Comparison of ENCODE assay signal across 18 cellular contexts in the genomic region with DNA sequence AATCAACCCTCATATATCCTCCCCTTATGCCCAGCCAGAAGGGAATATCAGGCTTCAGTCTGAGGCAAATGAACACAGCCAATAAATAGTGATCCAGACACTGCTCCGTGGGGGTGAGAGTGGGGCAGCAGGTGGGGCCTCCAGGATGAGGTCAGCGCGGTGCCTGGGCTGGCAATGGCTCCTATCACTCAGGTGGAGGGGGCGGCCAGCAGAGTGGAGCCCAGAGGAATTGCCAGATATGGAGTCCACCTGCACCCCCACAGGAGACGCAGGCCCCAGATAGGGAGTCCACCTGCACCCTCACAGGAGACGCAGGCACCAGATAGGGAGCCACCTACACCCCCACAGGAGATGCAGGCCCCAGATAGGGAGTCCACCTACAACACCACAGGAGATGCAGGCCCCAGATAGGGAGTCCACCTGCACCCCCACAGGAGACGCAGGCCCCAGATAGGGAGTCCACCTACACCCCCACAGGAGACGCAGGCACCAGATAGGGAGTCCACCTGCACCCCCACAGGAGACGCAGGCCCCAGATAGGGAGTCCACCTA.
DNase-seq lines count a peak whose midpoint lies in the region; ATAC-seq and TF ChIP-seq lines count a peak whose summit lies in the region.
"Had no signal": no experiment of that assay in that cellular context is flagged by ENCODE, and none has a peak within 500 bp of the region (broad histone marks: within the 10 kb centered on the region; RNA-seq: fewer than 3 reads in every experiment).

No MANE protein-coding gene starts in this region.

- H3K27me3 ChIP-seq in heart right ventricle (peaks cover 0 to 66% (median 31%) of the 10 kb centered on the region in 7 donors), osteoblast (ENCODE audit: insufficient read depth, low read length) (no peaks in the 10 kb centered on the region), upper lobe of right lung (peaks cover 14% of the 10 kb centered on the region)

- DNase-seq in cardiac septum (ENCODE audit: low spot score) (peak; percentile 44), heart right ventricle (no peak), ecto neural progenitor cell (ENCODE audit: low spot score) (peak; percentile 20), osteoblast (ENCODE audit: insufficient read length, low spot score, missing footprints) (peak; percentile 4), upper lobe of right lung (peak; percentile 46), NCI-H128 (lab: John Stamatoyannopoulos, UW; ENCODE audit: unreplicated experiment) (no peak)
- DNase-seq: DMS 273 treated with DMSO at 0.1 percent for 48 hours, GF-D8, HCEC 1CT, KBM-7, NCI-H1436, NCI-H2029, NCI-H2171 treated with DMSO at 0.1 percent for 48 hours, NCI-H446 treated with DMSO at 0.1 percent for 48 hours, OCI-M1, RPMI8226 had no signal

- H4K20me1 ChIP-seq in osteoblast (ENCODE audit: insufficient read depth, low read length), result no peaks in the 10 kb centered on the region

- intact Hi-C loops in cardiac septum (cut with DNase I) (no loop called here), heart right ventricle (cut with DNase I) (loop anchor here in 1 of 10 donors (5.0 kb wide), 1 partner anchor 970 kb away; no protein-coding TSS in a partner anchor), upper lobe of right lung (cut with DNase I) (no loop called here)

- ATAC-seq in heart right ventricle (no peak), upper lobe of right lung (no peak), HG02973 (IDR thresholded peaks at IDR 0.05; ENCODE audit: unreplicated experiment) (no peak)

- no peak for TF ChIP-seq CTCF in heart right ventricle (IDR thresholded peaks at IDR 0.05)
- TF ChIP-seq CTCF in osteoblast (IDR thresholded peaks at IDR 0.05; ENCODE audit: extremely low read depth, low read depth, low read length), result no peak
- no peak for TF ChIP-seq CTCF in upper lobe of right lung (IDR thresholded peaks at IDR 0.05)

- H3K79me2 ChIP-seq in osteoblast (ENCODE audit: insufficient read depth, low read length), result no peaks in the 10 kb centered on the region

- 71 to 81% methylated on average over 9 of the region's 9 CpGs for whole genome bisulfite sequencing in heart right ventricle, 2 donors

- no peak overlapping the region for H3K4me3 ChIP-seq in heart right ventricle
- H3K4me3 ChIP-seq in osteoblast (ENCODE audit: insufficient read depth, low read length), result no peak overlapping the region
- H3K4me3 ChIP-seq in upper lobe of right lung, result no peak overlapping the region

- H2AFZ ChIP-seq in osteoblast (ENCODE audit: low read length), result no peak overlapping the region

- H3K4me2 ChIP-seq in osteoblast (ENCODE audit: insufficient read depth, low read length), result no peak overlapping the region

- H3K4me1 ChIP-seq in heart right ventricle (no peaks in the 10 kb centered on the region), osteoblast (ENCODE audit: insufficient read depth, low read length) (no peaks in the 10 kb centered on the region), upper lobe of right lung (no peaks in the 10 kb centered on the region)

- peaks cover 0 to 8% (median 0%) of the 10 kb centered on the region in 11 donors for H3K9me3 ChIP-seq in heart right ventricle
- no peaks in the 10 kb centered on the region for H3K9me3 ChIP-seq in osteoblast (ENCODE audit: low read depth, low read length)
- no peaks in the 10 kb centered on the region for H3K9me3 ChIP-seq in upper lobe of right lung

- H3K36me3 ChIP-seq in heart right ventricle (no peaks in the 10 kb centered on the region), osteoblast (ENCODE audit: insufficient read depth, low read length) (no peaks in the 10 kb centered on the region), upper lobe of right lung (no peaks in the 10 kb centered on the region)

- H3K27ac ChIP-seq in heart right ventricle (no peak overlapping the region), osteoblast (ENCODE audit: low read depth, low read length) (no peak overlapping the region), upper lobe of right lung (no peak overlapping the region)
- H3K27ac ChIP-seq: C4-2B had no signal

Comparison
In these comparisons a context has a peak if more than half of its experiments do, and no peak if none do; other contexts are left out.
1. DNase-seq: peak in cardiac septum (single experiment), ecto neural progenitor cell (single experiment), osteoblast (single experiment) and upper lobe of right lung (single experiment); none in heart right ventricle (0 of 2) and NCI-H128 (single experiment).